In the genomic region with DNA sequence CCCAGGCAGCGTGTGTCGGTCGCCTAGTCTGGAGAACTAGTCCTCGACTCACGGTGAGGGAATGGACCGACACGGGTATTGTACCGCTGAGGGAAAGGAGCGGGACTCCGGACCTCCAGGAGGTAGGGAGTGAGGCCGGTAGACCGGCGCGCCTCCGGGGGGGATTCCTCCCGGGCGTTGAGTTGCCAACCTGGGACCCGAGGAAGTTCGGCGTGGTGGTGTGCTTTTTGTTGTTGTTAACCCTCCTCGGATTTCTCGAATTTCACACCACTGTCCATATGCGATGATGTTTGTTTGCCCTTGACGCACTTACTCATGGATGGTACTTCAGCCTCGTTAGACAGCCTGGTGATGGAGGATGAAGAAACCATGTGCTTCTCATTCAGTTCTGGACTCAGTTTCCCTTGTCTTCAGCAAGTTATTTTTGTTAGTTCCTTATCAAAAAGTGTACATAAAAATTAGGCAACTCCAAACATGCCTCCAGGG, we compare ENCODE assay signal across 8 cellular contexts. TPM values are rescaled to one million over a fixed set of nuclear protein-coding genes. Genes with fewer than 3 reads are reported as not detected.
DNase-seq lines count a peak whose midpoint lies in the region; ATAC-seq, FAIRE-seq and TF ChIP-seq lines count a peak whose summit lies in the region.
"Not testable (repeated sequence)": the region's sequence is repeated elsewhere in the genome, so short reads cannot be mapped to it uniquely, and the experiment has no call there.

No MANE protein-coding gene starts in this region.

- peaks cover 35% of the 10 kb centered on the region for H3K4me1 Mint-ChIP-seq in Calu3 (ENCODE audit: low read depth, unreplicated experiment)
- peaks cover 64% of the 10 kb centered on the region for H3K4me1 Mint-ChIP-seq in activated naive CD8-positive, alpha-beta T cell treated with anti-CD3 and anti-CD28 coated beads, Interleukin-2, amount 50 U/mL, for 24 hours

- peaks cover 25% of the 10 kb centered on the region for H3K36me3 ChIP-seq in SJSA1
- not testable (repeated sequence) for H3K36me3 ChIP-seq in endothelial cell of umbilical vein (ENCODE audit: control insufficient read depth in 2 of 2, extremely low read depth in 1 of 2, insufficient read depth in 2 of 2, low read length in 2 of 2); kidney (ENCODE audit: control insufficient read depth in 1 of 2, insufficient read depth in 2 of 2, low read length in 2 of 2); testis (ENCODE audit: low read depth, missing control alignments)
- peaks cover 14% of the 10 kb centered on the region for H3K36me3 ChIP-seq in neuron (ENCODE audit: insufficient read depth, low read length)

- H3K4me3 ChIP-seq in SJSA1 = peak overlapping the region; percentile 87
- H3K4me3 ChIP-seq in endothelial cell of umbilical vein (replicated peaks in 1 of 3; ENCODE audit: insufficient read depth in 1 of 3, low read depth in 1 of 3, low read length in 3 of 3) = peak overlapping the region; percentile 49 to 92 (median 92)
- peak overlapping the region; percentile 93 for H3K4me3 ChIP-seq in kidney (ENCODE audit: low read length in 2 of 2)
- peak overlapping the region; percentile 79 for H3K4me3 ChIP-seq in neuron (ENCODE audit: low read length)
- H3K4me3 ChIP-seq in testis = peak overlapping the region; percentile 96 to 100

- H3K27ac Mint-ChIP-seq in Calu3 (ENCODE audit: unreplicated experiment) = peak overlapping the region; percentile 98
- H3K27ac Mint-ChIP-seq in activated naive CD8-positive, alpha-beta T cell treated with anti-CD3 and anti-CD28 coated beads, Interleukin-2, amount 50 U/mL, for 24 hours = peak overlapping the region; percentile 94

- peak overlapping the region; percentile 88 for H2AFZ ChIP-seq in endothelial cell of umbilical vein (ENCODE audit: low read depth, low read length)
- peak overlapping the region; percentile 48 for H2AFZ ChIP-seq in neuron (ENCODE audit: low read depth, low read length)

- H3K27me3 Mint-ChIP-seq in Calu3 (ENCODE audit: unreplicated experiment); activated naive CD8-positive, alpha-beta T cell treated with anti-CD3 and anti-CD28 coated beads, Interleukin-2, amount 50 U/mL, for 24 hours: not testable (repeated sequence)

- dilution Hi-C loops in endothelial cell of umbilical vein (cut with MboI; ENCODE audit: extremely low pct_ligation_motif_present, low sequenced_read_pairs) = not testable (repeated sequence)

- H3K9ac ChIP-seq in endothelial cell of umbilical vein (replicated peaks; ENCODE audit: extremely low read depth, insufficient read depth, low read length) (peak overlapping the region; percentile 95), kidney (ENCODE audit: low read length in 2 of 2) (peak overlapping the region; percentile 83 to 90)

- CTCF ChIA-PET in Calu3 (lab: Charles Lee) = interaction anchor here (0.6 kb wide), 1 partner anchor 559 kb away, joined by 4 read pairs; no protein-coding TSS in a partner anchor
- CTCF ChIA-PET in endothelial cell of umbilical vein (lab: Charles Lee) = not testable (repeated sequence)

- intact Hi-C loops in Calu3 (cut with micrococcal nuclease; ENCODE audit: unreplicated experiment); kidney (cut with DNase I); testis (cut with DNase I; ENCODE audit: low total_unique reads): not testable (repeated sequence)
- intact Hi-C loops in endothelial cell of umbilical vein (cut with micrococcal nuclease) = loop anchor here (5.0 to 10.0 kb wide), 2 partner anchors 38 to 166 kb away; a partner anchor contains a TSS

- H3K27me3 ChIP-seq in SJSA1 (replicated peaks); endothelial cell of umbilical vein (ENCODE audit: control insufficient read depth in 2 of 2, insufficient read depth in 2 of 2, low read length in 2 of 2); neuron (ENCODE audit: insufficient read depth, low read length); testis: not testable (repeated sequence)

- not testable (repeated sequence) for H3K9me3 Mint-ChIP-seq in Calu3 (ENCODE audit: low read depth, unreplicated experiment); activated naive CD8-positive, alpha-beta T cell treated with anti-CD3 and anti-CD28 coated beads, Interleukin-2, amount 50 U/mL, for 24 hours

- peak; percentile 33 for FAIRE-seq in endothelial cell of umbilical vein (lab: Jason Lieb, UNC)
- FAIRE-seq in kidney (lab: Jason Lieb, UNC) = not testable (repeated sequence)

- peak overlapping the region; percentile 84 for H3K4me2 ChIP-seq in endothelial cell of umbilical vein (ENCODE audit: insufficient read depth, low read length)

- peak overlapping the region; percentile 100 for H3K27ac ChIP-seq in SJSA1
- peak overlapping the region; percentile 84 for H3K27ac ChIP-seq in endothelial cell of umbilical vein (ENCODE audit: insufficient read depth, low read depth, low read length)
- H3K27ac ChIP-seq in kidney (ENCODE audit: low read depth in 2 of 2, low read length in 2 of 2) = peak overlapping the region; percentile 98 to 99
- H3K27ac ChIP-seq in testis = peak overlapping the region; percentile 98 to 99

- peak overlapping the region; percentile 100 for H3K4me3 Mint-ChIP-seq in Calu3 (ENCODE audit: low read depth, unreplicated experiment)
- peak overlapping the region; percentile 96 for H3K4me3 Mint-ChIP-seq in activated naive CD8-positive, alpha-beta T cell treated with anti-CD3 and anti-CD28 coated beads, Interleukin-2, amount 50 U/mL, for 24 hours

- 0% methylated on average over 20 to 25 of the region's 25 CpGs for WGBS in testis, 2 donors

- not testable (repeated sequence) for DNase-seq in Calu3; SJSA1 (ENCODE audit: low read depth in 1 of 2, low spot score in 2 of 2); activated naive CD8-positive, alpha-beta T cell treated with anti-CD3 and anti-CD28 coated beads, Interleukin-2, amount 50 U/mL, for 24 hours; endothelial cell of umbilical vein (ENCODE audit: low read depth, low spot score); kidney; testis
- DNase-seq in HT-29 (ENCODE audit: low spot score) = peak; percentile 40

- not testable (repeated sequence) for H3K9me1 ChIP-seq in endothelial cell of umbilical vein (replicated peaks; ENCODE audit: control insufficient read depth, extremely low read depth, insufficient read depth, low read length)

- peaks cover 74% of the 10 kb centered on the region for H3K36me3 Mint-ChIP-seq in Calu3 (ENCODE audit: insufficient read depth, unreplicated experiment)
- peaks cover 50% of the 10 kb centered on the region for H3K36me3 Mint-ChIP-seq in activated naive CD8-positive, alpha-beta T cell treated with anti-CD3 and anti-CD28 coated beads, Interleukin-2, amount 50 U/mL, for 24 hours (ENCODE audit: low read depth)

- not testable (repeated sequence) for TF ChIP-seq POLR2A in endothelial cell of umbilical vein (IDR thresholded peaks at IDR 0.05; ENCODE audit: low read depth, low read length); testis (IDR thresholded peaks at IDR 0.05)

- H4K20me1 ChIP-seq in endothelial cell of umbilical vein (replicated peaks; ENCODE audit: control insufficient read depth, extremely low read depth, insufficient read depth, low read length) = not testable (repeated sequence)

- not testable (repeated sequence) for H3K4me1 ChIP-seq in SJSA1 (replicated peaks)
- peaks cover 15% of the 10 kb centered on the region for H3K4me1 ChIP-seq in endothelial cell of umbilical vein (ENCODE audit: control insufficient read depth, extremely low read depth, insufficient read depth, low read length)
- H3K4me1 ChIP-seq in kidney (ENCODE audit: control insufficient read depth in 1 of 2, insufficient read depth in 1 of 2, low read depth in 1 of 2, low read length in 2 of 2) = peaks cover 0 to 11% of the 10 kb centered on the region in 2 donors
- peaks cover 14% of the 10 kb centered on the region for H3K4me1 ChIP-seq in neuron (ENCODE audit: insufficient read depth, low read length)
- peaks cover 23% of the 10 kb centered on the region for H3K4me1 ChIP-seq in testis

- TSS peak; percentile 51 for BruUV-seq in Calu3 (replicated peaks; lab: Mats Ljungman, UMichigan)
- BruUV-seq in endothelial cell of umbilical vein (replicated peaks; lab: Mats Ljungman, UMichigan) = TSS peak; percentile 70

- H3K9me3 ChIP-seq in SJSA1 (replicated peaks); endothelial cell of umbilical vein (replicated peaks; ENCODE audit: control insufficient read depth, insufficient read depth, low read length); kidney (ENCODE audit: control insufficient read depth in 1 of 2, low read length in 2 of 2); neuron (ENCODE audit: low read length); testis: not testable (repeated sequence)

- ATAC-seq in activated naive CD8-positive, alpha-beta T cell treated with anti-CD3 and anti-CD28 coated beads, Interleukin-2, amount 50 U/mL, for 24 hours = not testable (repeated sequence)

- POLR2A ChIA-PET in endothelial cell of umbilical vein (lab: Charles Lee) = not testable (repeated sequence)

- peaks cover 85% of the 10 kb centered on the region for H3K79me2 ChIP-seq in endothelial cell of umbilical vein (ENCODE audit: control insufficient read depth, insufficient read depth, low read length)

- not testable (repeated sequence) for TF ChIP-seq CTCF in Calu3 (IDR thresholded peaks at IDR 0.05; ENCODE audit: unreplicated experiment); endothelial cell of umbilical vein (IDR thresholded peaks at IDR 0.05; ENCODE audit: extremely low read depth in 1 of 2, insufficient read depth in 1 of 2, low read depth in 1 of 2, low read length in 2 of 2); kidney (IDR thresholded peaks at IDR 0.05; ENCODE audit: borderline replicate concordance, extremely low read depth, insufficient read depth); testis (IDR thresholded peaks at IDR 0.05)

RNA-seq across cellular contexts. Expression of a gene that starts 0.3 kb away (rescaled TPM):
- 192 and 199 TPM in 2 replicates for total RNA-seq in Calu3 (2022)
- 58.5 and 77.3 TPM in 2 replicates for total RNA-seq in HT-29 (2014; rRNA removed; shearing (Covaris generic))
- 34.3 and 52.6 TPM in 2 replicates for total RNA-seq in SJSA1 (2014; rRNA removed; shearing (Covaris generic))
- 98.9 and 104 TPM in 2 replicates for total RNA-seq in endothelial cell of umbilical vein
- polyA plus RNA-seq in endothelial cell of umbilical vein = 86.5 and 88.9 TPM in 2 replicates
- polyA plus RNA-seq in endothelial cell of umbilical vein (2011; cell fraction: cytosol; rRNA removed) = 122 and 127 TPM in 2 replicates
- polyA plus RNA-seq in endothelial cell of umbilical vein (2011; cell fraction: nucleus; rRNA removed) = 179 and 188 TPM in 2 replicates
- polyA plus RNA-seq in endothelial cell of umbilical vein (2012) = 90.0 and 122 TPM in 2 replicates
- polyA minus RNA-seq in endothelial cell of umbilical vein = 140 and 144 TPM in 2 replicates
- 84.5 TPM for polyA minus RNA-seq in endothelial cell of umbilical vein (2011; cell fraction: cytosol; rRNA and poly(A)+ RNA removed)
- polyA minus RNA-seq in endothelial cell of umbilical vein (2011; cell fraction: nucleus; rRNA and poly(A)+ RNA removed) = 79.6 and 112 TPM in 2 replicates
- total RNA-seq in kidney = 85.2 TPM
- 92.2 TPM for polyA plus RNA-seq in kidney (ENCODE audit: insufficient read depth, low read depth, low replicate concordance)
- total RNA-seq in testis = 100 to 1,000 TPM; 277 to 286 TPM
- polyA plus RNA-seq in testis (ENCODE audit: insufficient read depth, low read depth, low replicate concordance) = 121 TPM

RNA-seq across cellular contexts. Expression of a gene that starts 0.6 kb away (rescaled TPM):
- total RNA-seq in Calu3 (2022) (76.2 and 81.4 TPM in 2 replicates), endothelial cell of umbilical vein (42.0 and 42.3 TPM in 2 replicates), kidney (67.1 TPM), testis (100 to 1,000 TPM; 171 to 219 TPM)
- 24.6 and 24.8 TPM in 2 replicates for total RNA-seq in HT-29 (2014; rRNA removed; shearing (Covaris generic))
- 46.5 and 48.9 TPM in 2 replicates for total RNA-seq in SJSA1 (2014; rRNA removed; shearing (Covaris generic))
- polyA plus RNA-seq in endothelial cell of umbilical vein (46.4 and 46.9 TPM in 2 replicates), kidney (ENCODE audit: insufficient read depth, low read depth, low replicate concordance) (33.4 TPM), testis (ENCODE audit: insufficient read depth, low read depth, low replicate concordance) (205 TPM)
- 53.1 and 53.8 TPM in 2 replicates for polyA plus RNA-seq in endothelial cell of umbilical vein (2011; cell fraction: cytosol; rRNA removed)
- 69.0 and 79.3 TPM in 2 replicates for polyA plus RNA-seq in endothelial cell of umbilical vein (2011; cell fraction: nucleus; rRNA removed)
- polyA plus RNA-seq in endothelial cell of umbilical vein (2012) = 23.7 and 30.9 TPM in 2 replicates
- polyA minus RNA-seq in endothelial cell of umbilical vein = 40.2 and 41.9 TPM in 2 replicates
- polyA minus RNA-seq in endothelial cell of umbilical vein (2011; cell fraction: cytosol; rRNA and poly(A)+ RNA removed) = 45.2 TPM
- polyA minus RNA-seq in endothelial cell of umbilical vein (2011; cell fraction: nucleus; rRNA and poly(A)+ RNA removed) = 21.9 and 32.8 TPM in 2 replicates
